In genomic region chr3:121834734-121835709, GRCh38 we compare ENCODE assay signal across 8 cellular contexts. TPM values are rescaled to one million over a fixed set of nuclear protein-coding genes. Genes with fewer than 3 reads are reported as not detected.
DNase-seq lines count a peak whose midpoint lies in the region; ATAC-seq and TF ChIP-seq lines count a peak whose summit lies in the region.

Gene EAF2 (plus strand): TSS chr3:121835209. CDS start chr3:121835286, 77 bp downstream.
A gene with protein sequence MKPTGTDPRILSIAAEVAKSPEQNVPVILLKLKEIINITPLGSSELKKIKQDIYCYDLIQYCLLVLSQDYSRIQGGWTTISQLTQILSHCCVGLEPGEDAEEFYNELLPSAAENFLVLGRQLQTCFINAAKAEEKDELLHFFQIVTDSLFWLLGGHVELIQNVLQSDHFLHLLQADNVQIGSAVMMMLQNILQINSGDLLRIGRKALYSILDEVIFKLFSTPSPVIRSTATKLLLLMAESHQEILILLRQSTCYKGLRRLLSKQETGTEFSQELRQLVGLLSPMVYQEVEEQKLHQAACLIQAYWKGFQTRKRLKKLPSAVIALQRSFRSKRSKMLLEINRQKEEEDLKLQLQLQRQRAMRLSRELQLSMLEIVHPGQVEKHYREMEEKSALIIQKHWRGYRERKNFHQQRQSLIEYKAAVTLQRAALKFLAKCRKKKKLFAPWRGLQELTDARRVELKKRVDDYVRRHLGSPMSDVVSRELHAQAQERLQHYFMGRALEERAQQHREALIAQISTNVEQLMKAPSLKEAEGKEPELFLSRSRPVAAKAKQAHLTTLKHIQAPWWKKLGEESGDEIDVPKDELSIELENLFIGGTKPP (minus strand): TSS chr3:121835060. CDS start chr3:121828960, 6,100 bp downstream.

- H3K4me3 ChIP-seq in KMS-11 (IDR thresholded peaks at IDR 0.05; ENCODE audit: insufficient read depth, low read depth, low read length) (peak within 1 kb of the TSS; percentile 93), Peyer's patch (peak within 1 kb of the TSS; percentile 72 to 77 (median 72)), esophagus squamous epithelium (peak within 1 kb of the TSS; percentile 64 to 78 (median 76))

- H3K4me1 ChIP-seq in KMS-11 (ENCODE audit: low read depth, poor library complexity, severe bottlenecking) (peaks cover 32% of the 10 kb centered on the region), Peyer's patch (peaks cover 0 to 15% (median 2%) of the 10 kb centered on the region in 4 donors), esophagus squamous epithelium (peaks cover 4 to 34% (median 9%) of the 10 kb centered on the region in 3 donors)

- DNase-seq in DMS79 (lab: John Stamatoyannopoulos, UW) = peak; percentile 85
- DNase-seq in Peyer's patch = peak; percentile 96 to 98 (median 98)
- DNase-seq in activated T-cell treated with anti-CD3 and anti-CD28 coated beads, Interleukin-2, amount 50 U/mL, for 48 hours = peak; percentile 98
- DNase-seq in esophagus squamous epithelium (lab: John Stamatoyannopoulos, UW) = peak; percentile 83
- DNase-seq in myocyte (ENCODE audit: low read depth) = peak; percentile 97
- DNase-seq in stimulated activated CD8-positive, alpha-beta memory T cell treated with anti-CD3 and anti-CD28 coated beads, Interleukin-7, amount 100 ng/mL, for 48 hours (ENCODE audit: extremely low read depth in 1 of 2, low read depth in 1 of 2) = peak; percentile 83 to 94

- no peaks in the 10 kb centered on the region for H4K20me1 ChIP-seq in KMS-11 (ENCODE audit: insufficient read depth)

- H3K27ac ChIP-seq in KMS-11 (peak within 1 kb of the TSS; percentile 81), Peyer's patch (peak within 1 kb of the TSS; percentile 77 to 83 (median 81)), esophagus squamous epithelium (peak within 1 kb of the TSS; percentile 89 to 93 (median 91))

- peak; percentile 96 for ATAC-seq in GM21737 (IDR thresholded peaks at IDR 0.05; ENCODE audit: unreplicated experiment)

- H3K9me3 ChIP-seq in Peyer's patch = no peaks in the 10 kb centered on the region
- H3K9me3 ChIP-seq in esophagus squamous epithelium = no peaks in the 10 kb centered on the region

- peak within 1 kb of the TSS; percentile 95 for H2AFZ ChIP-seq in KMS-11 (ENCODE audit: low read depth)

- H3K4me2 ChIP-seq in KMS-11 = peak within 1 kb of the TSS; percentile 97

- intact Hi-C loops in esophagus squamous epithelium (cut with DNase I) = no loop called here

- TF ChIP-seq POLR2A in Peyer's patch (IDR thresholded peaks at IDR 0.05) = peak; percentile 89 to 98
- peak in 2 of 4 donors; percentile 83 to 89 for TF ChIP-seq POLR2A in esophagus squamous epithelium (IDR thresholded peaks at IDR 0.05)

- peaks cover 31% of the 10 kb centered on the region for H3K79me2 ChIP-seq in KMS-11 (ENCODE audit: insufficient read depth, low read depth)

- H3K27me3 ChIP-seq in KMS-11 (ENCODE audit: insufficient read depth, low read depth) (no peaks in the 10 kb centered on the region), Peyer's patch (no peaks in the 10 kb centered on the region), esophagus squamous epithelium (no peaks in the 10 kb centered on the region)

- TF ChIP-seq CTCF in KMS-11 (conservative IDR thresholded peaks at IDR 0.05; ENCODE audit: low read depth, low read length) (no peak), Peyer's patch (IDR thresholded peaks at IDR 0.05) (peak in 3 of 6 experiments; percentile 1), esophagus squamous epithelium (IDR thresholded peaks at IDR 0.05) (peak in 1 of 6 experiments; percentile 7)

- H3K36me3 ChIP-seq in KMS-11 (ENCODE audit: insufficient read depth) (no peaks in the 10 kb centered on the region; the same call in 1 of the 2 replicates), Peyer's patch (no peaks in the 10 kb centered on the region), esophagus squamous epithelium (peaks cover 0 to 15% (median 0%) of the 10 kb centered on the region in 3 donors)

- WGBS in esophagus squamous epithelium, 2 donors = 0% methylated on average over 23 to 24 of the region's 61 CpGs

- peak within 1 kb of the TSS; percentile 96 for H3K9ac ChIP-seq in KMS-11

RNA-seq across cellular contexts. Expression of gene EAF2, which starts in this region (rescaled TPM):
- total RNA-seq in Peyer's patch (10 to 100 TPM in 1 of 4 donors, 1 to 10 TPM in 2, not detected in 1; 3.5 to 35.5 (median 4.7) TPM), esophagus squamous epithelium (1 to 10 TPM; 2.0 to 4.2 (median 2.3) TPM), myocyte (7.0 and 10.7 TPM in 2 replicates)
- 2.8 TPM for polyA plus RNA-seq in myocyte (2012)

RNA-seq across cellular contexts. Expression of the second gene that starts in this region (rescaled TPM):
- total RNA-seq in Peyer's patch (10 to 100 TPM; 22.8 to 50.3 (median 29.6) TPM), esophagus squamous epithelium (10 to 100 TPM in 3 of 4 donors, 1 to 10 TPM in 1; 8.2 to 33.8 (median 23.3) TPM), myocyte (15.3 and 23.8 TPM in 2 replicates)
- 10.2 TPM for polyA plus RNA-seq in myocyte (2012)

Comparison
In these comparisons a context has a peak if more than half of its experiments do, and no peak if none do; other contexts are left out.
1. Peak in every context shown above with its lines: DNase-seq, ATAC-seq, H3K4me3 ChIP-seq and H3K27ac ChIP-seq.